In genomic region chr9:120627073-120627472, GRCh38 we compare ENCODE assay signal across 26 cellular contexts.
"Had no signal": no experiment of that assay in that cellular context is flagged by ENCODE, and none has a peak within 500 bp of the region (broad histone marks: within the 10 kb centered on the region; RNA-seq: fewer than 3 reads in every experiment).

No MANE protein-coding gene starts in this region.

- H3K4me3 ChIP-seq: esophagus squamous epithelium, heart right ventricle, testis had no signal

- H3K9me3 ChIP-seq: esophagus squamous epithelium, heart right ventricle, testis had no signal

- H3K4me1 ChIP-seq: testis had no signal

- H3K27ac ChIP-seq: epithelial cell of prostate, esophagus squamous epithelium, heart right ventricle, testis had no signal

- DNase-seq: activated B cell treated with CpG ODN at 0.5 μM for 24 hours; activated CD4-positive, alpha-beta T cell treated with anti-CD3 and anti-CD28 coated beads, Interleukin-2, amount 50 U/mL, for 1 hour; activated CD8-positive, alpha-beta memory T cell treated with anti-CD3 and anti-CD28 coated beads, Interleukin-2, amount 10 ng/mL, durations not matched to agents 7 days and 5 days; activated CD8-positive, alpha-beta T cell treated with anti-CD3 and anti-CD28 coated beads, Interleukin-2, amount 10 ng/mL, durations not matched to agents 7 days and 5 days; activated naive CD8-positive, alpha-beta T cell treated with anti-CD3 and anti-CD28 coated beads, Interleukin-2, amount 50 U/mL, for 24 hours; activated T-cell treated with anti-CD3 and anti-CD28 coated beads, Interleukin-2, amount 50 U/mL, for 48 hours; amygdala; dermis blood vessel endothelial cell; effector CD8-positive, alpha-beta T cell; esophagus squamous epithelium; foreskin melanocyte; heart right ventricle; midbrain; naive thymus-derived CD4-positive, alpha-beta T cell; nucleus accumbens; right cardiac atrium; stimulated activated CD4-positive, alpha-beta T cell treated with anti-CD3 and anti-CD28 coated beads, Interleukin-2, amount 100 ng/mL, for 48 hours; stimulated activated naive CD4-positive, alpha-beta T cell treated with Interleukin-2 at 50 U/mL for 16 hours; T-helper 2 cell; testis; trophoblast cell had no signal

- FAIRE-seq: bronchial epithelial cell, colon, endometrium, urothelium cell line had no signal

- ATAC-seq: activated CD8-positive, alpha-beta memory T cell treated with anti-CD3 and anti-CD28 coated beads, Interleukin-2, amount 10 ng/mL, durations not matched to agents 7 days and 5 days; activated CD8-positive, alpha-beta T cell treated with anti-CD3 and anti-CD28 coated beads, Interleukin-2, amount 10 ng/mL, durations not matched to agents 7 days and 5 days; activated naive CD8-positive, alpha-beta T cell treated with anti-CD3 and anti-CD28 coated beads, Interleukin-2, amount 50 U/mL, for 24 hours; heart right ventricle; naive thymus-derived CD4-positive, alpha-beta T cell; right cardiac atrium had no signal

- H3K27me3 ChIP-seq: esophagus squamous epithelium, heart right ventricle, testis had no signal
